In genomic region chr11:76419896-76420295, GRCh38 we compare ENCODE assay signal across 8 cellular contexts. TPM values are rescaled to one million over a fixed set of nuclear protein-coding genes. Genes with fewer than 3 reads are reported as not detected.
DNase-seq lines count a peak whose midpoint lies in the region; ATAC-seq, FAIRE-seq and TF ChIP-seq lines count a peak whose summit lies in the region.

No MANE protein-coding gene starts in this region.

- no peaks in the 10 kb centered on the region for H3K4me1 ChIP-seq in upper lobe of right lung

- no peak overlapping the region for H3K27ac Mint-ChIP-seq in natural killer cell
- H3K27ac Mint-ChIP-seq in natural killer cell treated with Interleukin-12 subunit alpha and Interleukin-12 subunit beta and Interleukin-15 and Interleukin-18, amount 100 ng/mL, for 72 hours, result no peak overlapping the region
- no peak overlapping the region for H3K27ac Mint-ChIP-seq in endothelial cell (ENCODE audit: unreplicated experiment)

- ATAC-seq in natural killer cell (peak in 2 of 3 donors; percentile 36 to 57), upper lobe of right lung (peak; percentile 62), HG02763 (IDR thresholded peaks at IDR 0.05; ENCODE audit: unreplicated experiment) (no peak)
- no peak for ATAC-seq in natural killer cell treated with Interleukin-12 subunit alpha and Interleukin-12 subunit beta and Interleukin-15 and Interleukin-18, amount 100 ng/mL, for 72 hours

- H3K4me3 ChIP-seq in upper lobe of right lung, result no peak overlapping the region

- TF ChIP-seq POLR2A in H54 (IDR thresholded peaks at IDR 0.05; ENCODE audit: low read depth, low read length), result no peak

- H3K27ac ChIP-seq in upper lobe of right lung, result no peak overlapping the region

- no peaks in the 10 kb centered on the region for H3K27me3 ChIP-seq in upper lobe of right lung

- intact Hi-C loops in natural killer cell (cut with micrococcal nuclease), result no loop called here
- intact Hi-C loops in upper lobe of right lung (cut with DNase I), result no loop called here

- no peak for FAIRE-seq in H54 (lab: Jason Lieb, UNC)

- no peaks in the 10 kb centered on the region for H3K36me3 ChIP-seq in upper lobe of right lung

- no peak overlapping the region for H3K4me3 Mint-ChIP-seq in natural killer cell
- no peak overlapping the region for H3K4me3 Mint-ChIP-seq in natural killer cell treated with Interleukin-12 subunit alpha and Interleukin-12 subunit beta and Interleukin-15 and Interleukin-18, amount 100 ng/mL, for 72 hours
- no peak overlapping the region for H3K4me3 Mint-ChIP-seq in endothelial cell (ENCODE audit: unreplicated experiment)

- no peaks in the 10 kb centered on the region for H3K36me3 Mint-ChIP-seq in natural killer cell
- H3K36me3 Mint-ChIP-seq in natural killer cell treated with Interleukin-12 subunit alpha and Interleukin-12 subunit beta and Interleukin-15 and Interleukin-18, amount 100 ng/mL, for 72 hours, result no peaks in the 10 kb centered on the region
- no peaks in the 10 kb centered on the region for H3K36me3 Mint-ChIP-seq in endothelial cell (ENCODE audit: low read depth, unreplicated experiment)

- peaks cover 7 to 8% of the 10 kb centered on the region in 2 donors for H3K27me3 Mint-ChIP-seq in natural killer cell (ENCODE audit: low read depth in 2 of 2)
- peaks cover 16 to 18% of the 10 kb centered on the region in 2 donors for H3K27me3 Mint-ChIP-seq in natural killer cell treated with Interleukin-12 subunit alpha and Interleukin-12 subunit beta and Interleukin-15 and Interleukin-18, amount 100 ng/mL, for 72 hours
- peaks cover 2% of the 10 kb centered on the region for H3K27me3 Mint-ChIP-seq in endothelial cell (ENCODE audit: unreplicated experiment)

- no peaks in the 10 kb centered on the region for H3K9me3 Mint-ChIP-seq in natural killer cell
- H3K9me3 Mint-ChIP-seq in natural killer cell treated with Interleukin-12 subunit alpha and Interleukin-12 subunit beta and Interleukin-15 and Interleukin-18, amount 100 ng/mL, for 72 hours, result no peaks in the 10 kb centered on the region
- H3K9me3 Mint-ChIP-seq in endothelial cell (ENCODE audit: unreplicated experiment), result no peaks in the 10 kb centered on the region

- peak; percentile 39 for TF ChIP-seq CTCF in natural killer cell (IDR thresholded peaks at IDR 0.05)
- peak; percentile 46 for TF ChIP-seq CTCF in endothelial cell (IDR thresholded peaks at IDR 0.05; ENCODE audit: unreplicated experiment)
- peak; percentile 38 for TF ChIP-seq CTCF in upper lobe of right lung (IDR thresholded peaks at IDR 0.05)

- H3K9me3 ChIP-seq in upper lobe of right lung, result no peaks in the 10 kb centered on the region

- H3K4me1 Mint-ChIP-seq in natural killer cell, result no peaks in the 10 kb centered on the region
- peaks cover 6 to 8% of the 10 kb centered on the region in 2 donors for H3K4me1 Mint-ChIP-seq in natural killer cell treated with Interleukin-12 subunit alpha and Interleukin-12 subunit beta and Interleukin-15 and Interleukin-18, amount 100 ng/mL, for 72 hours (ENCODE audit: low read depth in 2 of 2)
- no peaks in the 10 kb centered on the region for H3K4me1 Mint-ChIP-seq in endothelial cell (ENCODE audit: unreplicated experiment)

- DNase-seq in natural killer cell, result no peak
- no peak for DNase-seq in natural killer cell treated with Interleukin-12 subunit alpha and Interleukin-12 subunit beta and Interleukin-15 and Interleukin-18, amount 100 ng/mL, for 72 hours (ENCODE audit: low spot score)
- peak; percentile 58 for DNase-seq in NCI-H69 (lab: John Stamatoyannopoulos, UW)
- peak; percentile 22 for DNase-seq in endothelial cell (ENCODE audit: low spot score)
- DNase-seq in upper lobe of right lung, result no peak
- DNase-seq in H54 (ENCODE audit: insufficient read length, low spot score), result no peak
- DNase-seq in T1000 (lab: John Stamatoyannopoulos, UW), result no peak

RNA-seq across cellular contexts. Expression of gene EMSY, which starts 24.9 kb away (rescaled TPM):
- total RNA-seq in natural killer cell (10 to 100 TPM; 36.0 to 43.8 (median 39.4) TPM), endothelial cell (ENCODE audit: unreplicated experiment) (20.2 TPM), upper lobe of right lung (20.9 TPM)
- total RNA-seq in natural killer cell treated with Interleukin-12 subunit alpha and Interleukin-12 subunit beta and Interleukin-15 and Interleukin-18, amount 100 ng/mL, for 72 hours, result 10 to 100 TPM; 31.1 to 45.7 TPM

RNA-seq across cellular contexts. Expression of gene GVQW3, which starts 38.8 kb away (rescaled TPM):
- total RNA-seq in natural killer cell, result 1 to 10 TPM; 3.2 to 5.6 (median 4.0) TPM
- 1 to 10 TPM; 3.0 to 4.0 TPM for total RNA-seq in natural killer cell treated with Interleukin-12 subunit alpha and Interleukin-12 subunit beta and Interleukin-15 and Interleukin-18, amount 100 ng/mL, for 72 hours
- 6.1 TPM for total RNA-seq in endothelial cell (ENCODE audit: unreplicated experiment)
- 2.0 TPM for total RNA-seq in upper lobe of right lung

RNA-seq across cellular contexts. Expression of gene THAP12, which starts 39.0 kb away (rescaled TPM):
- total RNA-seq in natural killer cell, result 10 to 100 TPM; 56.0 to 66.1 (median 64.3) TPM
- total RNA-seq in natural killer cell treated with Interleukin-12 subunit alpha and Interleukin-12 subunit beta and Interleukin-15 and Interleukin-18, amount 100 ng/mL, for 72 hours, result 10 to 100 TPM; 43.8 to 49.7 TPM
- total RNA-seq in endothelial cell (ENCODE audit: unreplicated experiment), result 42.7 TPM
- 36.8 TPM for total RNA-seq in upper lobe of right lung

Comparison
In these comparisons a context has a peak if more than half of its experiments do, and no peak if none do; other contexts are left out.
1. ATAC-seq: peak in natural killer cell (2 of 3) and upper lobe of right lung (single experiment); none in natural killer cell treated with Interleukin-12 subunit alpha and Interleukin-12 subunit beta and Interleukin-15 and Interleukin-18, amount 100 ng/mL, for 72 hours (0 of 2) and HG02763 (single experiment).
2. DNase-seq: peak in NCI-H69 (single experiment) and endothelial cell (single experiment); none in natural killer cell (single experiment), natural killer cell treated with Interleukin-12 subunit alpha and Interleukin-12 subunit beta and Interleukin-15 and Interleukin-18, amount 100 ng/mL, for 72 hours (single experiment), upper lobe of right lung (single experiment), H54 (single experiment) and T1000 (single experiment).
3. Peak in every context shown above with its lines, with median percentiles within 50 percentile points of each other: CTCF ChIP-seq.